ENCODE assay signal across 10 cellular contexts in genomic region chr7:7156663-7157062, GRCh38. TPM values are rescaled to one million over a fixed set of nuclear protein-coding genes. Genes with fewer than 3 reads are reported as not detected.
DNase-seq lines count a peak whose midpoint lies in the region; ATAC-seq and TF ChIP-seq lines count a peak whose summit lies in the region.
"Had no signal": no experiment of that assay in that cellular context is flagged by ENCODE, and none has a peak within 500 bp of the region (broad histone marks: within the 10 kb centered on the region; RNA-seq: fewer than 3 reads in every experiment).

No MANE protein-coding gene starts in this region.

- ATAC-seq in memory B cell (ENCODE audit: low read depth) (no peak), heart left ventricle (no peak)

- peak overlapping the region; percentile 53 for H3K27ac Mint-ChIP-seq in activated CD4-positive, alpha-beta memory T cell treated with anti-CD3 and anti-CD28 coated beads for 36 hours
- H3K27ac Mint-ChIP-seq in memory B cell: peak overlapping the region; percentile 91

- no peaks in the 10 kb centered on the region for H3F3A ChIP-seq in PC-9 (ENCODE audit: insufficient read depth, low read depth)

- TF ChIP-seq CTCF in HL-60 (IDR thresholded peaks at IDR 0.05; ENCODE audit: insufficient read depth, low read length) (no peak), heart left ventricle (IDR thresholded peaks at IDR 0.05) (no peak), PC-9 (conservative IDR thresholded peaks at IDR 0.05) (no peak)

- peaks cover 4% of the 10 kb centered on the region for H3K36me3 Mint-ChIP-seq in activated CD4-positive, alpha-beta memory T cell treated with anti-CD3 and anti-CD28 coated beads for 36 hours
- H3K36me3 Mint-ChIP-seq in memory B cell: peaks cover 18% of the 10 kb centered on the region

- CTCF ChIA-PET in activated CD4-positive, alpha-beta memory T cell treated with anti-CD3 and anti-CD28 coated beads for 36 hours (lab: Charles Lee): no interaction called here
- CTCF ChIA-PET in PC-9 (lab: Charles Lee): no interaction called here

- no peaks in the 10 kb centered on the region for H3K79me2 ChIP-seq in PC-9 (ENCODE audit: low read depth)

- peaks cover 32 to 55% (median 48%) of the 10 kb centered on the region in 11 experiments for H3K9me3 ChIP-seq in BLaER1 treated with 17β-estradiol and CSF1 and Interleukin-3, amounts not matched to agents 10 nM and 100 nM (replicated peaks in 1 of 11)
- H3K9me3 ChIP-seq in heart left ventricle: no peaks in the 10 kb centered on the region
- H3K9me3 ChIP-seq in PC-9 (ENCODE audit: insufficient read depth, low read depth): no peaks in the 10 kb centered on the region

- peak overlapping the region in 6 of 10 experiments; percentile 31 to 57 (median 51); a peak in 8 of 20 replicates for H3K4me3 ChIP-seq in BLaER1 treated with 17β-estradiol and CSF1 and Interleukin-3, amounts not matched to agents 10 nM and 100 nM
- H3K4me3 ChIP-seq in HL-60 (replicated peaks; ENCODE audit: insufficient read depth, low read length) (no peak overlapping the region), heart left ventricle (peak overlapping the region in 1 of 12 donors; percentile 43), PC-9 (no peak overlapping the region)

- peak overlapping the region in 10 of 11 experiments; percentile 38 to 78 (median 72); a peak in 20 of 22 replicates for H3K9ac ChIP-seq in BLaER1 treated with 17β-estradiol and CSF1 and Interleukin-3, amounts not matched to agents 10 nM and 100 nM

- H3K27me3 ChIP-seq in BLaER1 treated with 17β-estradiol and CSF1 and Interleukin-3, amounts not matched to agents 10 nM and 100 nM: no peaks in the 10 kb centered on the region
- H3K27me3 ChIP-seq in HL-60 (ENCODE audit: insufficient read depth, poor library complexity, severe bottlenecking): no peaks in the 10 kb centered on the region
- no peaks in the 10 kb centered on the region for H3K27me3 ChIP-seq in heart left ventricle
- H3K27me3 ChIP-seq in PC-9 (ENCODE audit: insufficient read depth, low read depth): no peaks in the 10 kb centered on the region

- BruUV-seq in PC-9 (replicated peaks; lab: Mats Ljungman, UMichigan): no TSS peak

- intact Hi-C loops in activated CD4-positive, alpha-beta memory T cell treated with anti-CD3 and anti-CD28 coated beads for 36 hours (cut with micrococcal nuclease): loop anchor here (1.0 kb wide), 1 partner anchor 26 kb away; the partner anchor contains the start of gene C1GALT1
- intact Hi-C loops in heart left ventricle (cut with DNase I) (no loop called here), PC-9 (cut with micrococcal nuclease; ENCODE audit: unreplicated experiment) (loop anchor here (5.0 kb wide), 1 partner anchor 49 kb away; no protein-coding TSS in a partner anchor)

- H3K4me1 ChIP-seq in BLaER1 treated with 17β-estradiol and CSF1 and Interleukin-3, amounts not matched to agents 10 nM and 100 nM: peaks cover 51 to 63% (median 55%) of the 10 kb centered on the region in 10 experiments
- H3K4me1 ChIP-seq in heart left ventricle (peaks cover 0 to 36% (median 0%) of the 10 kb centered on the region in 12 donors), PC-9 (replicated peaks; ENCODE audit: insufficient read depth) (no peaks in the 10 kb centered on the region)

- peaks cover 0 to 15% (median 8%) of the 10 kb centered on the region in 11 experiments; a peak in 10 of 22 replicates for H3K36me3 ChIP-seq in BLaER1 treated with 17β-estradiol and CSF1 and Interleukin-3, amounts not matched to agents 10 nM and 100 nM
- H3K36me3 ChIP-seq in heart left ventricle: no peaks in the 10 kb centered on the region
- H3K36me3 ChIP-seq in PC-9 (ENCODE audit: low read depth): no peaks in the 10 kb centered on the region

- 51 to 66% (median 60%) methylated on average over 4 of the region's 4 CpGs for WGBS in heart left ventricle, 4 donors

- POLR2A ChIA-PET in activated CD4-positive, alpha-beta memory T cell treated with anti-CD3 and anti-CD28 coated beads for 36 hours (lab: Charles Lee): interaction anchor here (1.2 to 1.4 kb wide), 2 partner anchors 25 to 484 kb away, joined by 4 read pairs; partner anchors contain the start of genes C1GALT1 and UMAD1
- POLR2A ChIA-PET in PC-9 (lab: Charles Lee; ENCODE audit: unreplicated experiment): no interaction called here

- no peak for TF ChIP-seq POLR2A in heart left ventricle (IDR thresholded peaks at IDR 0.05)

- H3K4me2 ChIP-seq in BLaER1 treated with 17β-estradiol and CSF1 and Interleukin-3, amounts not matched to agents 10 nM and 100 nM: peak overlapping the region; percentile 67 to 88 (median 83)
- no peak overlapping the region for H3K4me2 ChIP-seq in PC-9

- peaks cover 14% of the 10 kb centered on the region for H3K9me3 Mint-ChIP-seq in activated CD4-positive, alpha-beta memory T cell treated with anti-CD3 and anti-CD28 coated beads for 36 hours
- H3K9me3 Mint-ChIP-seq in memory B cell: peaks cover 1% of the 10 kb centered on the region

- H4K20me1 ChIP-seq in BLaER1 treated with 17β-estradiol and CSF1 and Interleukin-3, amounts not matched to agents 10 nM and 100 nM: no peaks in the 10 kb centered on the region
- H4K20me1 ChIP-seq in PC-9 (ENCODE audit: insufficient read depth): no peaks in the 10 kb centered on the region

- H2AFZ ChIP-seq in PC-9: no peak overlapping the region

- no peak for DNase-seq in HL-60 (ENCODE audit: low read depth in 1 of 2, low spot score in 1 of 2)
- no peak for DNase-seq in activated CD4-positive, alpha-beta memory T cell treated with anti-CD3 and anti-CD28 coated beads for 36 hours
- DNase-seq in memory B cell (ENCODE audit: low spot score in 2 of 2): no peak
- no peak for DNase-seq in 8988T
- no peak for DNase-seq in heart left ventricle
- DNase-seq in DMS153 treated with DMSO at 0.1 percent for 48 hours (lab: John Stamatoyannopoulos, UW; ENCODE audit: unreplicated experiment): no peak
- no peak for DNase-seq in PC-9
- DNase-seq: midbrain, NCI-H510A treated with DMSO at 0.1 percent for 48 hours had no signal

- H3K4me3 Mint-ChIP-seq in activated CD4-positive, alpha-beta memory T cell treated with anti-CD3 and anti-CD28 coated beads for 36 hours: peak overlapping the region; percentile 21
- peak overlapping the region; percentile 91 for H3K4me3 Mint-ChIP-seq in memory B cell

- no peaks in the 10 kb centered on the region for H3K27me3 Mint-ChIP-seq in activated CD4-positive, alpha-beta memory T cell treated with anti-CD3 and anti-CD28 coated beads for 36 hours
- no peaks in the 10 kb centered on the region for H3K27me3 Mint-ChIP-seq in memory B cell

- H3K9me2 ChIP-seq in PC-9 (ENCODE audit: insufficient read depth): no peaks in the 10 kb centered on the region

- peaks cover 45% of the 10 kb centered on the region for H3K4me1 Mint-ChIP-seq in activated CD4-positive, alpha-beta memory T cell treated with anti-CD3 and anti-CD28 coated beads for 36 hours (ENCODE audit: low read depth)
- H3K4me1 Mint-ChIP-seq in memory B cell: peaks cover 40% of the 10 kb centered on the region

- H3K27ac ChIP-seq in BLaER1 treated with 17β-estradiol and CSF1 and Interleukin-3, amounts not matched to agents 10 nM and 100 nM: peak overlapping the region; percentile 5 to 96 (median 86); a peak in 19 of 22 replicates
- H3K27ac ChIP-seq in HL-60 (replicated peaks) (peak overlapping the region; percentile 39), heart left ventricle (peak overlapping the region in 1 of 12 donors; percentile 72), PC-9 (no peak overlapping the region)

RNA-seq across cellular contexts. Expression of gene C1GALT1, which starts 25.7 kb away (rescaled TPM):
- total RNA-seq in activated CD4-positive, alpha-beta memory T cell treated with anti-CD3 and anti-CD28 coated beads for 36 hours: 10 to 100 TPM; 34.1 to 36.7 TPM
- total RNA-seq in heart left ventricle (10 to 100 TPM; 16.5 to 36.4 (median 21.3) TPM), PC-9 (2021) (44.7 and 54.2 TPM in 2 replicates)
- 10 to 100 TPM in 1 of 2 donors, 1 to 10 TPM in 1; 4.3 to 15.1 TPM for polyA plus RNA-seq in heart left ventricle

Comparison
In these comparisons a context has a peak if more than half of its experiments do, and no peak if none do; other contexts are left out.
1. H3K4me3 ChIP-seq: peak in BLaER1 treated with 17β-estradiol and CSF1 and Interleukin-3, amounts not matched to agents 10 nM and 100 nM (6 of 10); none in HL-60 (single experiment) and PC-9 (single experiment).
2. intact Hi-C loops: an anchor here in activated CD4-positive, alpha-beta memory T cell treated with anti-CD3 and anti-CD28 coated beads for 36 hours (1.0 kb wide) and PC-9 (5.0 kb wide); none called in heart left ventricle.